8 cellular contexts compared by ENCODE assay signal in the genomic region with DNA sequence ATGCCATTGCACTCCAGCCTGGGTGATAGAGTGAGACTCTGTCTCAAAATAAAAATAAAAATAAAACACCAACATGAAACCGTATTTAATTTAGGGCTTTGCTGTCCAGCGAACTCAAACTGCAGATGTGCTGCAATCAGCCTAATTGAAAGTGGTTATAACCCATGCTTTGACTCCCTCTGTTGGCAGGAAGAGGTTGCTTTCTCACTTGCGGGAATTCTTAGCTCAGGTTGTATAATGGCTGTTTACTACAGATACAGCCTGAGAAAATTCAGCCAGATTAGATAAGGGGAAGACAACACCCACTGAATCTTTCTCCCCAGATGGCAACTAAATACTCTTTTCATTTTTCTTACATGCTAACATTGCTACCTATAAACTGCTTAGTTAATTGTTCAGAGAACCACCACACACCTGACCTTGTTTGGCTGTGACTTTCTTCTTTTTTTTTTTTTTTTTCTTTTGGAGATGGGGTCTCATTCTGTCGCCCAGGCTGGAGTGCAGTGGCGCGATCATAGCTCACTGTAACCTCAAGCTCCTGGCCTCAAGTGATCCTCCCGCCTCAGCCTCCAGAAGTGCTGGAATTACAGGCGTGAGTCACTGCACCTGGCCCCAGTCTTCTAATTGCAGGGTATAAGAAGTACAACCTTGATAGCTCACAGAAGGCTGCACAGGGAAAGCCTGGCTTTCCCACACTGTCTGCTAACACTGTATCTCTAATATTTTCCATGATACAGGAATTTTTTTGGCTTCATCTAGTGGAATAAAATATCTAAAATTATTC. TPM values are rescaled to one million over a fixed set of nuclear protein-coding genes. Genes with fewer than 3 reads are reported as not detected.
A peak's percentile ranks its signal among the peaks of the same experiment; 100 is the strongest.
DNase-seq lines count a peak whose midpoint lies in the region; ATAC-seq, FAIRE-seq and TF ChIP-seq lines count a peak whose summit lies in the region.

No MANE protein-coding gene starts in this region.

- FAIRE-seq in RCC 7860 (lab: Jason Lieb, UNC): peak; percentile 55

- no peaks in the 10 kb centered on the region for H3K27me3 ChIP-seq in spleen (replicated peaks in 1 of 7)

- H3K4me1 ChIP-seq in spleen: peaks cover 8 to 48% (median 31%) of the 10 kb centered on the region in 6 donors

- 50 to 56% (median 55%) methylated on average over 8 of the region's 8 CpGs for WGBS in spleen, 5 donors

- intact Hi-C loops in spleen (cut with DNase I; ENCODE audit: low total_unique reads): loop anchor here (5.0 to 10.0 kb wide), 2 partner anchors 210 to 397 kb away; a partner anchor contains a TSS

- no peaks in the 10 kb centered on the region for H3K9me3 ChIP-seq in spleen

- H3K36me3 ChIP-seq in spleen: no peaks in the 10 kb centered on the region

- peak overlapping the region in 6 of 8 donors; percentile 6 to 100 (median 70) for H3K27ac ChIP-seq in spleen

- peak; percentile 25 for DNase-seq in stimulated activated CD4-positive, alpha-beta T cell treated with anti-CD3 and anti-CD28 coated beads, Interleukin-15, amount 100 ng/mL, for 24 hours
- no peak for DNase-seq in stimulated activated CD4-positive, alpha-beta T cell treated with anti-CD3 and anti-CD28 coated beads, Interleukin-12 subunit alpha, Interleukin-12 subunit beta, amount 100 ng/mL, for 4 hours
- DNase-seq in LoVo (ENCODE audit: low spot score) (peak; percentile 77), RCC 7860 (ENCODE audit: low spot score) (peak; percentile 56), amygdala (lab: John Stamatoyannopoulos, UW) (peak in 30 of 56 donors; percentile 1 to 71 (median 15)), iPS DF 4.7 (ENCODE audit: extremely low read depth, low spot score) (peak; percentile 51), spleen (no peak)

- TF ChIP-seq CTCF in spleen (IDR thresholded peaks at IDR 0.05 in 8 of 11, conservative IDR thresholded peaks at IDR 0.05 in 3 of 11): peak; percentile 42 to 81 (median 72)

- ATAC-seq in HG02885 (IDR thresholded peaks at IDR 0.05; ENCODE audit: poor library complexity, unreplicated experiment): no peak

- no peak overlapping the region for H3K4me3 ChIP-seq in spleen

- no peak for TF ChIP-seq POLR2A in spleen (IDR thresholded peaks at IDR 0.05)

RNA-seq across cellular contexts. Expression of a gene that starts 34.6 kb away (rescaled TPM):
- total RNA-seq in spleen: 10 to 100 TPM; 32.9 to 57.8 (median 46.0) TPM
- polyA plus RNA-seq in spleen: 10 to 100 TPM; 44.0 to 55.9 (median 50.8) TPM

Comparison
In these comparisons a context has a peak if more than half of its experiments do, and no peak if none do; other contexts are left out.
1. DNase-seq: peak in stimulated activated CD4-positive, alpha-beta T cell treated with anti-CD3 and anti-CD28 coated beads, Interleukin-15, amount 100 ng/mL, for 24 hours (single experiment), LoVo (single experiment), RCC 7860 (single experiment), amygdala (30 of 56) and iPS DF 4.7 (single experiment); none in stimulated activated CD4-positive, alpha-beta T cell treated with anti-CD3 and anti-CD28 coated beads, Interleukin-12 subunit alpha, Interleukin-12 subunit beta, amount 100 ng/mL, for 4 hours (single experiment) and spleen (single experiment).